Comparison of ENCODE assay signal across 24 cellular contexts in the genomic region with DNA sequence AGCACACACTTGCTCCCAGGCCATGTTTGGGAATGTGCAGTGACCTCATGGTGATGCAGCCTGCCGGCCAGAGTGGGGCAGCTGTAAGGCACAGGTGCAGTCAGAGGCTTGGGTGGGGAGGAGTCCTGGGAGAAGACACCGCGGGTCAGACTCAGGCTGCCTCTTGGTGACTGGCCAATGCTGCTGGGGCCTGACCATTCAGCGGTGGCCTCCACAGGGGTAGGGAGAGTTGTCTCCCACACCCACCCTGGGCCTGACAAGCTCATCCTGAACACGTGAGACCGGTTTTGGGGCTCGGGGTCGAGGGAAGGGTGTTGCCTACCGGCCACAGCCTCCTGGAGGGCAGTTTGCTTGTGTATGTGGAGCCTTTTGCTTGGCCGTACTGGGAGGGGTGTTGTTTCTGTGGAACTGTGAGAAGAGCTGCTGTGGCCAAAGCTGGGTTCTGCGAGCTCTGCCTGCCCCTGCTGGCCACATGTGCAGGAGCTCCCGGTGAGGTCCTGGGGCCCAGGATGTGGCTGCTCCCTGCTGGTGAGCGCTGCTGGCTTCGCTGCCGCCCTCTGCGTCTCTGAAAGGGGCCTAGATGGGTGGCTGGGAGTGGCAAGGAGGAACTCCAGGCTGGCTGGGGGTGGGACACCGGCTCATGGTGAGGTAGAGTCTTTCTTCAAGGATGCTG. TPM values are rescaled to one million over a fixed set of nuclear protein-coding genes. Genes with fewer than 3 reads are reported as not detected.
DNase-seq lines count a peak whose midpoint lies in the region; FAIRE-seq and TF ChIP-seq lines count a peak whose summit lies in the region.
"Had no signal": no experiment of that assay in that cellular context is flagged by ENCODE, and none has a peak within 500 bp of the region (broad histone marks: within the 10 kb centered on the region; RNA-seq: fewer than 3 reads in every experiment).

No MANE protein-coding gene starts in this region.

- peaks cover 89% of the 10 kb centered on the region for H3K36me3 ChIP-seq in endodermal cell (ENCODE audit: control insufficient read depth, insufficient read depth, low read length)
- H3K36me3 ChIP-seq in spleen: peaks cover 6 to 99% (median 90%) of the 10 kb centered on the region in 6 donors
- H3K36me3 ChIP-seq: ovary had no signal

- H3K27me3 Mint-ChIP-seq in endodermal cell (ENCODE audit: insufficient read depth): no peaks in the 10 kb centered on the region
- H3K27me3 Mint-ChIP-seq: CD4-positive, alpha-beta T cell; naive thymus-derived CD8-positive, alpha-beta T cell had no signal

- H3K4me1 Mint-ChIP-seq in endodermal cell: peaks cover 6% of the 10 kb centered on the region

- peaks cover 5% of the 10 kb centered on the region for H3K4me1 ChIP-seq in endodermal cell (ENCODE audit: control insufficient read depth, insufficient read depth, low read length)
- peaks cover 16 to 36% (median 22%) of the 10 kb centered on the region in 6 donors for H3K4me1 ChIP-seq in spleen

- H3K4me3 ChIP-seq in endodermal cell (ENCODE audit: low read length) (no peak overlapping the region), spleen (no peak overlapping the region)
- H3K4me3 ChIP-seq: ovary, smooth muscle cell, transverse colon had no signal

- no peak overlapping the region for H3K9ac ChIP-seq in endodermal cell (ENCODE audit: extremely low read depth, low read length, poor library complexity, severe bottlenecking)

- H3K27ac Mint-ChIP-seq in endodermal cell: peak overlapping the region; percentile 35
- H3K27ac Mint-ChIP-seq: activated naive CD4-positive, alpha-beta T cell treated with anti-CD3 and anti-CD28 coated beads for 36 hours; activated T-helper 1 cell treated with anti-CD3 and anti-CD28 coated beads, Interleukin-12 subunit alpha, Interleukin-12 subunit beta, Interleukin-2, Interleukin-4 antibody, amounts not matched to agents 30 ng/mL and 10 ng/mL and 1 ng/mL, durations not matched to agents 14 hours and 24 hours and 36 hours; CD4-positive, alpha-beta T cell; mesothelial cell of epicardium had no signal

- no peaks in the 10 kb centered on the region for H3K9me3 ChIP-seq in endodermal cell (ENCODE audit: control insufficient read depth, low read length)
- H3K9me3 ChIP-seq in spleen: no peaks in the 10 kb centered on the region
- H3K9me3 ChIP-seq: ovary, transverse colon had no signal

- H3K27me3 ChIP-seq in endodermal cell (ENCODE audit: control insufficient read depth, insufficient read depth, low read length, poor library complexity, severe bottlenecking) (no peaks in the 10 kb centered on the region), spleen (replicated peaks in 1 of 7) (no peaks in the 10 kb centered on the region)
- H3K27me3 ChIP-seq: ovary, transverse colon had no signal

- TF ChIP-seq POLR2A in GM12892 (IDR thresholded peaks at IDR 0.05; ENCODE audit: low read depth, low read length) (0 out of 2 replicates have a peak, but pooled peaks have one; percentile 15), spleen (IDR thresholded peaks at IDR 0.05) (no peak), H54 (IDR thresholded peaks at IDR 0.05; ENCODE audit: low read depth, low read length) (no peak)

- DNase-seq in GM12892 (ENCODE audit: insufficient read length) (no peak), MV-4-11 (lab: John Stamatoyannopoulos, UW) (peak; percentile 22), endodermal cell (no peak), spleen (peak; percentile 75), activated T-cell treated with anti-CD3 and anti-CD28 coated beads for 4 hours (no peak), AG08396 (ENCODE audit: low spot score) (no peak), H54 (ENCODE audit: insufficient read length, low spot score) (no peak)
- DNase-seq: activated CD4-positive, alpha-beta T cell treated with anti-CD3 and anti-CD28 coated beads, Interleukin-2, amount 50 U/mL, for 4 hours; activated naive CD4-positive, alpha-beta T cell treated with anti-CD3 and anti-CD28 coated beads for 36 hours; CD4-positive, alpha-beta T cell; GOT3; KG1; naive thymus-derived CD8-positive, alpha-beta T cell; NCI-H146; NCI-H446; ovary; T-helper 9 cell; transverse colon had no signal

- 96 to 99% methylated on average over 9 to 17 of the region's 17 CpGs for WGBS in endodermal cell (ENCODE audit: insufficient coverage in 1 of 2, insufficient read length in 1 of 2), 2 experiments
- WGBS in spleen, 5 donors: 85 to 96% (median 92%) methylated on average over 8 to 17 of the region's 17 CpGs

- H3K4me3 Mint-ChIP-seq in endodermal cell: no peak overlapping the region
- H3K4me3 Mint-ChIP-seq: activated naive CD4-positive, alpha-beta T cell treated with anti-CD3 and anti-CD28 coated beads for 36 hours; activated T-helper 1 cell treated with anti-CD3 and anti-CD28 coated beads, Interleukin-12 subunit alpha, Interleukin-12 subunit beta, Interleukin-2, Interleukin-4 antibody, amounts not matched to agents 30 ng/mL and 10 ng/mL and 1 ng/mL, durations not matched to agents 14 hours and 24 hours and 36 hours; CD4-positive, alpha-beta T cell; mesothelial cell of epicardium; naive thymus-derived CD8-positive, alpha-beta T cell had no signal

- TF ChIP-seq CTCF in endodermal cell (conservative IDR thresholded peaks at IDR 0.05) (peak; percentile 56), spleen (IDR thresholded peaks at IDR 0.05 in 8 of 11, conservative IDR thresholded peaks at IDR 0.05 in 3 of 11) (no peak)

- H3K9me3 Mint-ChIP-seq in endodermal cell: no peaks in the 10 kb centered on the region
- H3K9me3 Mint-ChIP-seq: activated naive CD4-positive, alpha-beta T cell treated with anti-CD3 and anti-CD28 coated beads for 36 hours; activated T-helper 1 cell treated with anti-CD3 and anti-CD28 coated beads, Interleukin-12 subunit alpha, Interleukin-12 subunit beta, Interleukin-2, Interleukin-4 antibody, amounts not matched to agents 30 ng/mL and 10 ng/mL and 1 ng/mL, durations not matched to agents 14 hours and 24 hours and 36 hours; CD4-positive, alpha-beta T cell; mesothelial cell of epicardium; naive thymus-derived CD8-positive, alpha-beta T cell had no signal

- H3K36me3 Mint-ChIP-seq in endodermal cell (ENCODE audit: low read depth): peaks cover 74% of the 10 kb centered on the region

- H3K27ac ChIP-seq in endodermal cell (ENCODE audit: low read depth, low read length) (no peak overlapping the region), spleen (no peak overlapping the region)
- H3K27ac ChIP-seq: ovary, transverse colon had no signal

- intact Hi-C loops in spleen (cut with DNase I; ENCODE audit: low total_unique reads): no loop called here

- FAIRE-seq in GM12892 (lab: Jason Lieb, UNC) (no peak), H54 (lab: Jason Lieb, UNC) (no peak)
- FAIRE-seq: keratinocyte had no signal

RNA-seq across cellular contexts. Expression of gene UPF1, which starts 22.1 kb away (rescaled TPM):
- 12.8 TPM for polyA plus RNA-seq in GM12892 (2012; ENCODE audit: missing spikeins)
- total RNA-seq in endodermal cell (10 to 100 TPM; 82.1 to 87.3 TPM), spleen (100 to 1,000 TPM in 1 of 7 donors, 10 to 100 TPM in 6; 81.3 to 161 (median 87.7) TPM)
- polyA plus RNA-seq in endodermal cell (2013, experiment 1 of 2): 38.3 TPM
- polyA plus RNA-seq in endodermal cell (2013, experiment 2 of 2): 37.6 TPM
- 10 to 100 TPM; 31.2 to 63.5 (median 34.8) TPM for polyA plus RNA-seq in spleen

RNA-seq across cellular contexts. Expression of gene CERS1, which starts 42.1 kb away (rescaled TPM):
- 0.15 TPM for polyA plus RNA-seq in GM12892 (2012; ENCODE audit: missing spikeins)
- total RNA-seq in endodermal cell: 10 to 100 TPM; 16.6 to 25.5 TPM
- polyA plus RNA-seq in endodermal cell (2013, experiment 1 of 2): 16.9 TPM
- polyA plus RNA-seq in endodermal cell (2013, experiment 2 of 2): 19.0 TPM
- under 1 TPM in 4 of 7 donors, not detected in 3; 0.16 to 0.50 (median 0.40) TPM for total RNA-seq in spleen
- polyA plus RNA-seq in spleen: under 1 TPM in 2 of 3 donors, not detected in 1; 0.06 to 0.45 TPM
- total RNA-seq: activated naive CD4-positive, alpha-beta T cell treated with anti-CD3 and anti-CD28 coated beads for 36 hours; activated T-helper 1 cell treated with anti-CD3 and anti-CD28 coated beads, Interleukin-12 subunit alpha, Interleukin-12 subunit beta, Interleukin-2, Interleukin-4 antibody, amounts not matched to agents 30 ng/mL and 10 ng/mL and 1 ng/mL, durations not matched to agents 14 hours and 24 hours and 36 hours; CD4-positive, alpha-beta T cell; HT-29; naive thymus-derived CD8-positive, alpha-beta T cell; transverse colon had no signal
- polyA plus RNA-seq: liver; naive thymus-derived CD8-positive, alpha-beta T cell had no signal

Comparison
In these comparisons a context has a peak if more than half of its experiments do, and no peak if none do; other contexts are left out.
1. DNase-seq: peak in MV-4-11 (single experiment) and spleen (single experiment); none in GM12892 (single experiment), endodermal cell (single experiment), activated T-cell treated with anti-CD3 and anti-CD28 coated beads for 4 hours (single experiment), AG08396 (single experiment) and H54 (single experiment).
2. RNA of gene CERS1, which starts 42.1 kb away (total RNA-seq): 16.6 to 25.5 TPM in endodermal cell; 0.16 to 0.50 TPM in spleen; every median in the first group is over 10 times any median in the second.